Comparison of ENCODE assay signal across 21 cellular contexts in the genomic region with DNA sequence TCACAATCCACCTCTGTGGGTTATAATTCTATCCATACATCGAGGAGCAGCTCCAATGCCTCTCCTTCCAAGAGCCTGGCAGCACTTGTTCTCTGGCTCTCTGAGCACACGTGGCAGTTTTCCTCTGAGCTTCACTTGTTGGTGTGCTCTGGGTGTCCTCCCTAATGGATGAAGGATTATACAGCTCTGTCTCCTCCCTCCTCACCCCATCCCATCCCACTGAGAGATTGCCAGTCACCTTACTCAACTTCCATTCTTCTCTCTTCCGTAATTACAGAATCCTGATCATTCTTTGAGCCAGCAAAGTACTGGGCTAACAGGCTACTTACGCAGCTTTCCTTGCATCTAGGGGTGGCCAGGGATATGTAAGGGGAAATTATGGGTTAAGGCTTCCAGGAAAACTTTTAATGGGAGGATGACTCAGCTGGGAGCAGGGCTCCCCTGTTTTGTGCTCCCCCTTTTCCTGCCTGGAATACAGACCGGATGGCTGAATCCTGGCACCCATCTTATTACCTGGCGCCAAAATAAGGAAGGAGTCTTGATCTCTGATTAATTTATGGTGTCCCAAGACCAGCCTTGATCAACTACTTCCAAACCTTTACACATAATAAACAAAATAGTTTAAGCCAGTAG. TPM values are rescaled to one million over a fixed set of nuclear protein-coding genes. Genes with fewer than 3 reads are reported as not detected.
DNase-seq lines count a peak whose midpoint lies in the region; ATAC-seq, FAIRE-seq and TF ChIP-seq lines count a peak whose summit lies in the region.
"Had no signal": no experiment of that assay in that cellular context is flagged by ENCODE, and none has a peak within 500 bp of the region (broad histone marks: within the 10 kb centered on the region; RNA-seq: fewer than 3 reads in every experiment).

No MANE protein-coding gene starts in this region.

- no peak overlapping the region for H3K27ac Mint-ChIP-seq in MCF 10A (ENCODE audit: low read depth, unreplicated experiment)
- H3K27ac Mint-ChIP-seq in GM23338, result no peak overlapping the region; the same call in 1 of the 2 replicates
- no peak overlapping the region for H3K27ac Mint-ChIP-seq in neural progenitor cell
- H3K27ac Mint-ChIP-seq: CD4-positive, alpha-beta T cell had no signal

- H3K79me2 ChIP-seq in GM23338 (replicated peaks; ENCODE audit: insufficient read depth) (no peaks in the 10 kb centered on the region), K562 (ENCODE audit: control insufficient read depth, insufficient read depth, low read length) (no peaks in the 10 kb centered on the region), neural progenitor cell (ENCODE audit: low read depth) (no peaks in the 10 kb centered on the region)

- H3K36me3 Mint-ChIP-seq in MCF 10A (ENCODE audit: insufficient read depth, unreplicated experiment), result no peaks in the 10 kb centered on the region
- H3K36me3 Mint-ChIP-seq in GM23338 (ENCODE audit: low read depth), result no peaks in the 10 kb centered on the region
- H3K36me3 Mint-ChIP-seq in neural progenitor cell, result no peaks in the 10 kb centered on the region

- H3K9me1 ChIP-seq in K562 (ENCODE audit: control insufficient read depth, insufficient read depth, low read length), result no peaks in the 10 kb centered on the region

- H3K27me3 Mint-ChIP-seq in MCF 10A (ENCODE audit: insufficient read depth, unreplicated experiment), result no peaks in the 10 kb centered on the region
- H3K27me3 Mint-ChIP-seq in GM23338 (ENCODE audit: insufficient read depth, low read depth, poor library complexity), result peaks cover 3% of the 10 kb centered on the region
- H3K27me3 Mint-ChIP-seq in neural progenitor cell (ENCODE audit: insufficient read depth, low read depth), result peaks cover 9% of the 10 kb centered on the region
- H3K27me3 Mint-ChIP-seq: CD4-positive, alpha-beta T cell had no signal

- no peaks in the 10 kb centered on the region for H3K36me3 ChIP-seq in breast epithelium
- no peaks in the 10 kb centered on the region for H3K36me3 ChIP-seq in GM23338 (ENCODE audit: insufficient read depth)
- H3K36me3 ChIP-seq in K562 (ENCODE audit: control insufficient read depth, insufficient read depth, low read length), result no peaks in the 10 kb centered on the region
- no peaks in the 10 kb centered on the region for H3K36me3 ChIP-seq in neural progenitor cell
- H3K36me3 ChIP-seq: HAP-1, SJSA1 had no signal

- CTCF ChIA-PET in MCF 10A (lab: Yijun Ruan, JAX) (interaction anchor here (0.6 to 4.0 kb wide), 10 partner anchors 8 to 383 kb away, joined by 3 to 34 read pairs (median 6); no protein-coding TSS in a partner anchor), K562 (lab: Yijun Ruan, JAX; ENCODE audit: low intra/inter-chr PET ratio) (no interaction called here)

- H3K4me1 Mint-ChIP-seq in MCF 10A (ENCODE audit: insufficient read depth, unreplicated experiment) (peaks cover 9% of the 10 kb centered on the region), GM23338 (peaks cover 7% of the 10 kb centered on the region), neural progenitor cell (peaks cover 3% of the 10 kb centered on the region)

- H3K9me2 ChIP-seq in GM23338 (ENCODE audit: insufficient read depth), result no peaks in the 10 kb centered on the region

- H3K4me3 ChIP-seq in breast epithelium, result no peak overlapping the region
- no peak overlapping the region for H3K4me3 ChIP-seq in GM23338
- H3K4me3 ChIP-seq in K562, result no peak overlapping the region
- H3K4me3 ChIP-seq in neural progenitor cell, result no peak overlapping the region
- H3K4me3 ChIP-seq: HAP-1, SJSA1 had no signal

- no peaks in the 10 kb centered on the region for H3K4me1 ChIP-seq in breast epithelium
- peaks cover 13% of the 10 kb centered on the region for H3K4me1 ChIP-seq in GM23338 (ENCODE audit: insufficient read depth)
- no peaks in the 10 kb centered on the region; a peak in 1 of 5 replicates for H3K4me1 ChIP-seq in K562 (replicated peaks in 1 of 2; ENCODE audit: control insufficient read depth in 2 of 2, insufficient read depth in 2 of 2, low read length in 2 of 2)
- H3K4me1 ChIP-seq in neural progenitor cell, result peaks cover 3% of the 10 kb centered on the region
- H3K4me1 ChIP-seq: Caco-2, SJSA1 had no signal

- in situ Hi-C loops in K562 (cut with MboI), result no loop called here

- POLR2A ChIA-PET in MCF 10A (lab: Yijun Ruan, JAX) (interaction anchor here (0.6 to 1.0 kb wide), 2 partner anchors 19 to 93 kb away, joined by 3 read pairs; no protein-coding TSS in a partner anchor), K562 (lab: Yijun Ruan, JAX) (interaction anchor here (0.9 kb wide), 1 partner anchor 11 kb away, joined by 3 read pairs; no protein-coding TSS in a partner anchor)

- H3K4me3 Mint-ChIP-seq in MCF 10A (ENCODE audit: unreplicated experiment) (no peak overlapping the region), GM23338 (no peak overlapping the region), neural progenitor cell (no peak overlapping the region)
- H3K4me3 Mint-ChIP-seq: CD4-positive, alpha-beta T cell had no signal

- no peak for ATAC-seq in GM23338
- ATAC-seq in K562, result no peak
- ATAC-seq in HG03175 (IDR thresholded peaks at IDR 0.05; ENCODE audit: unreplicated experiment), result no peak
- no peak for ATAC-seq in HG03439 (IDR thresholded peaks at IDR 0.05; ENCODE audit: unreplicated experiment)
- ATAC-seq: PC-3 had no signal

- WGBS in K562 (ENCODE audit: insufficient coverage, low coverage, missing lambda C conversion rate), result 13% methylated on average over 6 of the region's 6 CpGs

- H3F3A ChIP-seq in GM23338 (replicated peaks; ENCODE audit: low read depth) (no peaks in the 10 kb centered on the region), neural progenitor cell (ENCODE audit: low read depth) (no peaks in the 10 kb centered on the region)

- H3K27me3 ChIP-seq in breast epithelium (no peaks in the 10 kb centered on the region), GM23338 (ENCODE audit: insufficient read depth) (no peaks in the 10 kb centered on the region), K562 (ENCODE audit: control insufficient read depth in 2 of 2, insufficient read depth in 2 of 2, low read length in 2 of 2) (peaks cover 5 to 20% of the 10 kb centered on the region in 2 experiments), neural progenitor cell (no peaks in the 10 kb centered on the region)

- H3K27ac ChIP-seq in breast epithelium (peak overlapping the region; percentile 41 to 62), GM23338 (ENCODE audit: low read depth) (no peak overlapping the region), K562 (ENCODE audit: extremely low read depth, low read depth, low read length) (no peak overlapping the region), neural progenitor cell (no peak overlapping the region)
- H3K27ac ChIP-seq: SJSA1 had no signal

- intact Hi-C loops in breast epithelium (cut with DNase I; ENCODE audit: low total_unique reads) (no loop called here), MCF 10A (cut with micrococcal nuclease) (no loop called here), K562 (cut with micrococcal nuclease) (no loop called here)

- TF ChIP-seq CTCF in breast epithelium (IDR thresholded peaks at IDR 0.05) (no peak), MCF 10A (IDR thresholded peaks at IDR 0.05; ENCODE audit: unreplicated experiment) (no peak), GM23338 (conservative IDR thresholded peaks at IDR 0.05; ENCODE audit: low read depth in 2 of 2) (no peak), K562 (IDR thresholded peaks at IDR 0.05 in 2 of 3, conservative IDR thresholded peaks at IDR 0.05 in 1 of 3; ENCODE audit: insufficient read depth in 2 of 3, low read depth in 1 of 3, low read length in 3 of 3) (no peak), neural progenitor cell (IDR thresholded peaks at IDR 0.05) (no peak)

- H3K9ac ChIP-seq in K562 (ENCODE audit: insufficient read depth in 1 of 2, low read depth in 2 of 2, low read length in 2 of 2), result no peak overlapping the region
- H3K9ac ChIP-seq in neural progenitor cell, result no peak overlapping the region

- BruUV-seq in MCF 10A (replicated peaks; lab: Mats Ljungman, UMichigan), result no TSS peak
- no TSS peak for BruUV-seq in K562 (replicated peaks; lab: Mats Ljungman, UMichigan)

- H3K9me3 Mint-ChIP-seq in MCF 10A (ENCODE audit: unreplicated experiment) (no peaks in the 10 kb centered on the region), GM23338 (no peaks in the 10 kb centered on the region), neural progenitor cell (no peaks in the 10 kb centered on the region)
- H3K9me3 Mint-ChIP-seq: CD4-positive, alpha-beta T cell had no signal

- TF ChIP-seq POLR2A in breast epithelium (IDR thresholded peaks at IDR 0.05), result no peak
- TF ChIP-seq POLR2A in K562 (conservative IDR thresholded peaks at IDR 0.05), result no peak

- H3K4me2 ChIP-seq in GM23338 (no peak overlapping the region), K562 (ENCODE audit: insufficient read depth, low read length) (no peak overlapping the region), neural progenitor cell (no peak overlapping the region)

- H2AFZ ChIP-seq in GM23338 (peak overlapping the region; percentile 63; the same call in 1 of the 2 replicates), K562 (ENCODE audit: low read depth, low read length) (0 out of 2 replicates have a peak overlapping the region, but pooled peaks have one; percentile 42), neural progenitor cell (replicated peaks) (peak overlapping the region; percentile 42)

- no peak for FAIRE-seq in K562 (lab: Jason Lieb, UNC)

- H3K9me3 ChIP-seq in breast epithelium, result no peaks in the 10 kb centered on the region
- no peaks in the 10 kb centered on the region for H3K9me3 ChIP-seq in K562 (replicated peaks; ENCODE audit: control insufficient read depth, insufficient read depth, low read depth, low read length)
- H3K9me3 ChIP-seq in neural progenitor cell (ENCODE audit: low read depth), result no peaks in the 10 kb centered on the region
- H3K9me3 ChIP-seq: HAP-1, SJSA1 had no signal

- no peak for DNase-seq in breast epithelium (ENCODE audit: low spot score in 2 of 2)
- DNase-seq in MCF 10A (ENCODE audit: unreplicated experiment), result no peak
- DNase-seq in GM23338 (ENCODE audit: low spot score), result no peak
- no peak for DNase-seq in K562 (ENCODE audit: extremely low read depth in 1 of 4, low spot score in 3 of 4)
- no peak for DNase-seq in neural progenitor cell (ENCODE audit: low spot score)
- no peak for DNase-seq in SK-N-DZ (ENCODE audit: low spot score)
- DNase-seq: 8988T; Caco-2; CD4-positive, alpha-beta T cell; GDM1; KBM-7; MV-4-11; NCI-H1694 treated with DMSO at 0.1 percent for 48 hours; NCI-H2107; NCI-H510A treated with DMSO at 0.1 percent for 48 hours; NCI-H82; PC-3 had no signal

- H4K20me1 ChIP-seq in GM23338 (replicated peaks; ENCODE audit: insufficient read depth), result no peaks in the 10 kb centered on the region
- H4K20me1 ChIP-seq in K562 (replicated peaks; ENCODE audit: control insufficient read depth, insufficient read depth, low read length), result no peaks in the 10 kb centered on the region
- H4K20me1 ChIP-seq in neural progenitor cell (ENCODE audit: low read depth), result no peaks in the 10 kb centered on the region

- TF ChIP-seq EP300 in K562 (IDR thresholded peaks at IDR 0.05; ENCODE audit: low read length), result no peak

- TF ChIP-seq RAD21 in K562 (CRISPR knock-in tag; conservative IDR thresholded peaks at IDR 0.05 in 1 of 2, IDR thresholded peaks at IDR 0.05 in 1 of 2), result no peak

RNA-seq across cellular contexts. Expression of gene CCDC69, which starts 6.3 kb away (rescaled TPM):
- total RNA-seq in breast epithelium (100 to 1,000 TPM in 1 of 3 donors, 10 to 100 TPM in 2; 47.4 to 201 (median 97.0) TPM), MCF 10A (2022) (2.8 and 3.0 TPM in 2 replicates), K562 (2014; rRNA removed) (8.0 and 10.7 TPM in 2 replicates), K562 (2014; rRNA removed; fragmentation: Illumina TruSeq; extraction: Trizol) (7.2 and 7.3 TPM in 2 replicates), K562 (2015; rRNA removed; fragmentation: Illumina TruSeq; extraction: Trizol) (10.4 and 10.6 TPM in 2 replicates), K562 (2021) (7.5 and 7.6 TPM in 2 replicates), neural progenitor cell (ENCODE audit: low replicate concordance) (0.03 and 0.07 TPM in 2 replicates)
- total RNA-seq in GM23338 (2014; rRNA removed; shearing (Covaris generic)), result 5.3 and 6.6 TPM in 2 replicates
- polyA plus RNA-seq in GM23338 (2016; fragmentation: Nextera tagmentation; extraction: Ambion mirVana) (2.7 and 3.0 TPM in 2 replicates), K562 (2011; rRNA removed) (11.5 and 12.2 TPM in 2 replicates), K562 (2014; fragmentation: Illumina TruSeq; extraction: Trizol) (9.6 and 11.1 TPM in 2 replicates), K562 (2014; fragmentation: Nextera tagmentation; extraction: Ambion mirVana) (1 to 10 TPM in 1 of 2 experiments, under 1 TPM in 1; 0.65 to 1.5 TPM), K562 (2014; rRNA removed) (6.6 and 7.2 TPM in 2 replicates)
- total RNA-seq in K562 (2011; cell fraction: chromatin; rRNA removed; ENCODE audit: low replicate concordance), result 4.2 and 7.7 TPM in 2 replicates
- 3.7 and 3.8 TPM in 2 replicates for total RNA-seq in K562 (2011; cell fraction: nucleolus; rRNA removed)
- total RNA-seq in K562 (2011; cell fraction: nucleoplasm; rRNA removed), result 5.5 and 8.5 TPM in 2 replicates
- 8.8 and 11.5 TPM in 2 replicates for polyA plus RNA-seq in K562 (2011; cell fraction: cytosol; rRNA removed)
- 4.4 and 4.6 TPM in 2 replicates for polyA plus RNA-seq in K562 (2011; cell fraction: nucleus; rRNA removed)
- polyA plus RNA-seq in K562 (2012), result 10.4 and 12.9 TPM in 2 replicates
- polyA minus RNA-seq in K562 (2011; rRNA and poly(A)+ RNA removed), result 8.0 and 8.5 TPM in 2 replicates
- 3.7 and 3.9 TPM in 2 replicates for polyA minus RNA-seq in K562 (2011; cell fraction: cytosol; rRNA and poly(A)+ RNA removed)
- polyA minus RNA-seq in K562 (2011; cell fraction: nucleus; rRNA and poly(A)+ RNA removed), result 1.8 and 3.9 TPM in 2 replicates
- polyA plus RNA-seq in SK-N-DZ (2014; cell fraction: cytosol; rRNA removed), result 0.06 TPM in 1 of 2 replicates, not detected in the other
- not detected in 2 replicates for polyA plus RNA-seq in SK-N-DZ (2014; cell fraction: nucleus; rRNA removed)

RNA-seq across cellular contexts. Expression of gene GM2A, which starts 22.8 kb away (rescaled TPM):
- total RNA-seq in breast epithelium (10 to 100 TPM; 35.1 to 58.0 (median 43.8) TPM), MCF 10A (2022) (28.9 and 36.1 TPM in 2 replicates), K562 (2014; rRNA removed) (9.9 and 12.4 TPM in 2 replicates), K562 (2014; rRNA removed; fragmentation: Illumina TruSeq; extraction: Trizol) (11.9 and 12.3 TPM in 2 replicates), K562 (2015; rRNA removed; fragmentation: Illumina TruSeq; extraction: Trizol) (34.0 and 36.0 TPM in 2 replicates), K562 (2021) (13.2 and 14.4 TPM in 2 replicates), neural progenitor cell (ENCODE audit: low replicate concordance) (19.4 TPM in 2 replicates)
- total RNA-seq in GM23338 (2014; rRNA removed; shearing (Covaris generic)), result 26.3 and 27.8 TPM in 2 replicates
- polyA plus RNA-seq in GM23338 (2016; fragmentation: Nextera tagmentation; extraction: Ambion mirVana) (9.0 and 9.8 TPM in 2 replicates), K562 (2011; rRNA removed) (5.8 and 9.1 TPM in 2 replicates), K562 (2014; fragmentation: Illumina TruSeq; extraction: Trizol) (10.6 and 11.1 TPM in 2 replicates), K562 (2014; fragmentation: Nextera tagmentation; extraction: Ambion mirVana) (1 to 10 TPM; 7.1 to 10.0 TPM), K562 (2014; rRNA removed) (7.3 TPM in 2 replicates)
- 6.6 and 8.0 TPM in 2 replicates for total RNA-seq in K562 (2011; cell fraction: chromatin; rRNA removed; ENCODE audit: low replicate concordance)
- total RNA-seq in K562 (2011; cell fraction: nucleolus; rRNA removed), result 8.3 and 9.7 TPM in 2 replicates
- total RNA-seq in K562 (2011; cell fraction: nucleoplasm; rRNA removed), result 9.1 and 11.3 TPM in 2 replicates
- 5.6 and 8.0 TPM in 2 replicates for polyA plus RNA-seq in K562 (2011; cell fraction: cytosol; rRNA removed)
- polyA plus RNA-seq in K562 (2011; cell fraction: nucleus; rRNA removed), result 2.5 and 3.4 TPM in 2 replicates
- polyA plus RNA-seq in K562 (2012), result 18.5 and 29.7 TPM in 2 replicates
- 10.4 and 13.3 TPM in 2 replicates for polyA minus RNA-seq in K562 (2011; rRNA and poly(A)+ RNA removed)
- 6.2 and 9.7 TPM in 2 replicates for polyA minus RNA-seq in K562 (2011; cell fraction: cytosol; rRNA and poly(A)+ RNA removed)
- polyA minus RNA-seq in K562 (2011; cell fraction: nucleus; rRNA and poly(A)+ RNA removed), result 1.2 and 3.4 TPM in 2 replicates
- 7.3 and 11.9 TPM in 2 replicates for polyA plus RNA-seq in SK-N-DZ (2014; cell fraction: cytosol; rRNA removed)
- 1.3 and 3.5 TPM in 2 replicates for polyA plus RNA-seq in SK-N-DZ (2014; cell fraction: nucleus; rRNA removed)

Comparison
In these comparisons a context has a peak if more than half of its experiments do, and no peak if none do; other contexts are left out.
1. H3K27ac ChIP-seq: peak in breast epithelium (2 of 2); none in GM23338 (single experiment), K562 (single experiment) and neural progenitor cell (single experiment).
2. Peak in every context shown above with its lines, with median percentiles within 50 percentile points of each other: H2AFZ ChIP-seq.